In the genomic region with DNA sequence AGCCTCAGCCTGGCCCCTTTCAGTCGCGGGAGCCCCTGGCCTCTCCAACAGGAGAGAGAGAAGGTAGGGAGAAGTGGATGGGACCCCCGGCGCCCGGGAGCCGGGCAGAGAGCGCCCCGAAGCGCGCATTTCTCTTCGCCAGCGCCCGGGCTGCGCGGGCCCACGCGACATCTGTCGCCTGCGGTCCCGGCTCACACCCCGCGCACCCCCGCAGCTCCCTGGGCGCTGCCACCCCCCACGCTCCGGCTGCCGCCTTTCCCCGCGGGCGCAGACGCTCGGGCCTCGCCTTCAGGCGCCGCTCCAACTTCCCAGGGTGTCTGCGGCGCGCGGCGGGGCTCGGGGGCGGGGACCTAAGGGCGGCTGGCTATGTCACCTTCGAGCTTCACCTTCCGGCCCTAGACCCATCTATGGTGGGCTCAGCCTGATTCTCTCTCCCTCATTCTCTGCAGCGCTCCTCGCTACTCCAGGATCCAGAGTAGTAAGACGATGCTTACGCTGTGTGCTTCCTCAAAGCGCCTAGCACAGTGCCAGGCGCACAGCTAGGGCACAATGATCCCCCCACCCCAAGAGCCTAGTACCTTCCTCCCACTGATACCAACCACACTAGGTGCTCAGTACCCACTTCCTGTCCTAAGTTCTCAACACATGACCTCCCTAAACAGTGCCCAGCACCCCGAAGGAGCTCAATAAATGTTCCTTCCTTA, we compare ENCODE assay signal across 9 cellular contexts. TPM values are rescaled to one million over a fixed set of nuclear protein-coding genes. Genes with fewer than 3 reads are reported as not detected.
DNase-seq lines count a peak whose midpoint lies in the region; ATAC-seq and TF ChIP-seq lines count a peak whose summit lies in the region.
"Had no signal": no experiment of that assay in that cellular context is flagged by ENCODE, and none has a peak within 500 bp of the region (broad histone marks: within the 10 kb centered on the region; RNA-seq: fewer than 3 reads in every experiment).

No MANE protein-coding gene starts in this region.

- H3K27ac Mint-ChIP-seq in endodermal cell = peak overlapping the region; percentile 29

- H3K9ac ChIP-seq in OCI-LY1 (ENCODE audit: low read length) = peak overlapping the region; percentile 92
- no peak overlapping the region for H3K9ac ChIP-seq in endodermal cell (ENCODE audit: extremely low read depth, low read length, poor library complexity, severe bottlenecking)

- 2% methylated on average over 25 to 52 of the region's 52 CpGs for WGBS in endodermal cell (ENCODE audit: insufficient coverage in 1 of 2, insufficient read length in 1 of 2), 2 experiments

- H4K20me1 ChIP-seq in OCI-LY1 (ENCODE audit: insufficient read depth, low read length) = no peaks in the 10 kb centered on the region

- peaks cover 43% of the 10 kb centered on the region for H3K36me3 ChIP-seq in OCI-LY1 (ENCODE audit: insufficient read depth, low read length)
- no peaks in the 10 kb centered on the region for H3K36me3 ChIP-seq in endodermal cell (ENCODE audit: control insufficient read depth, insufficient read depth, low read length)

- DNase-seq in NCI-H146 (lab: John Stamatoyannopoulos, UW) = peak; percentile 3
- no peak for DNase-seq in NCI-H146 treated with DMSO at 0.1 percent for 48 hours (lab: John Stamatoyannopoulos, UW; ENCODE audit: unreplicated experiment)
- DNase-seq in endodermal cell = peak; percentile 76
- DNase-seq in retina = peak; percentile 23
- no peak for DNase-seq in central memory CD4-positive, alpha-beta T cell

- peak overlapping the region; percentile 86 for H3K4me3 ChIP-seq in OCI-LY1 (ENCODE audit: low read depth, low read length, poor library complexity, severe bottlenecking)
- peak overlapping the region; percentile 80 for H3K4me3 ChIP-seq in endodermal cell (ENCODE audit: low read length)

- H3K9me3 ChIP-seq in OCI-LY1 (ENCODE audit: low read length) (no peaks in the 10 kb centered on the region), endodermal cell (ENCODE audit: control insufficient read depth, low read length) (peaks cover 6% of the 10 kb centered on the region)

- no peaks in the 10 kb centered on the region for H3K9me2 ChIP-seq in OCI-LY1 (ENCODE audit: low read depth, low read length)

- no peaks in the 10 kb centered on the region for H3F3A ChIP-seq in OCI-LY1 (ENCODE audit: insufficient read depth, low read length)

- peaks cover 50% of the 10 kb centered on the region for H3K79me2 ChIP-seq in OCI-LY1 (ENCODE audit: insufficient read depth, low read length)

- peaks cover 79% of the 10 kb centered on the region for H3K27me3 Mint-ChIP-seq in endodermal cell (ENCODE audit: insufficient read depth)

- H3K4me1 ChIP-seq in OCI-LY1 (ENCODE audit: insufficient read depth, low read length, severe bottlenecking) = peaks cover 34% of the 10 kb centered on the region
- peaks cover 11% of the 10 kb centered on the region for H3K4me1 ChIP-seq in endodermal cell (ENCODE audit: control insufficient read depth, insufficient read depth, low read length)

- H3K4me2 ChIP-seq in OCI-LY1 (ENCODE audit: low read length) = peak overlapping the region; percentile 91

- no peak for ATAC-seq in GM18909 (IDR thresholded peaks at IDR 0.05; ENCODE audit: poor library complexity, unreplicated experiment)
- no peak for ATAC-seq in GM19328 (IDR thresholded peaks at IDR 0.05; ENCODE audit: unreplicated experiment)

- TF ChIP-seq CTCF in OCI-LY1 (IDR thresholded peaks at IDR 0.05; ENCODE audit: low read length) (no peak), endodermal cell (conservative IDR thresholded peaks at IDR 0.05) (no peak)

- H3K27ac ChIP-seq in OCI-LY1 (ENCODE audit: low read depth, low read length, poor library complexity, severe bottlenecking) = peak overlapping the region; percentile 76
- no peak overlapping the region for H3K27ac ChIP-seq in endodermal cell (ENCODE audit: low read depth, low read length)

- H3K4me3 Mint-ChIP-seq in endodermal cell = peak overlapping the region; percentile 66

- no peak overlapping the region for H2AFZ ChIP-seq in OCI-LY1 (ENCODE audit: low read length)

- no peaks in the 10 kb centered on the region for H3K36me3 Mint-ChIP-seq in endodermal cell (ENCODE audit: low read depth)

- H3K9me3 Mint-ChIP-seq in endodermal cell = peaks cover 4% of the 10 kb centered on the region

- no peaks in the 10 kb centered on the region for H3K27me3 ChIP-seq in OCI-LY1 (ENCODE audit: insufficient read depth, low read length)
- H3K27me3 ChIP-seq in endodermal cell (ENCODE audit: control insufficient read depth, insufficient read depth, low read length, poor library complexity, severe bottlenecking) = peaks cover 72% of the 10 kb centered on the region

- H3K4me1 Mint-ChIP-seq in endodermal cell = peaks cover 36% of the 10 kb centered on the region

RNA-seq across cellular contexts. Expression of a gene that starts 1.6 kb away (rescaled TPM):
- total RNA-seq in endodermal cell = 1 to 10 TPM; 1.4 to 1.6 TPM
- polyA plus RNA-seq in endodermal cell (2013, experiment 1 of 2) = 1.0 TPM
- 0.54 TPM for polyA plus RNA-seq in endodermal cell (2013, experiment 2 of 2)
- total RNA-seq: myocyte had no signal

RNA-seq across cellular contexts. Expression of a gene that starts 31.1 kb away (rescaled TPM):
- total RNA-seq in endodermal cell = 10 to 100 TPM; 26.1 to 34.7 TPM
- 19.8 TPM for polyA plus RNA-seq in endodermal cell (2013, experiment 1 of 2)
- polyA plus RNA-seq in endodermal cell (2013, experiment 2 of 2) = 19.2 TPM

Comparison
In these comparisons a context has a peak if more than half of its experiments do, and no peak if none do; other contexts are left out.
1. DNase-seq: peak in NCI-H146 (single experiment), endodermal cell (single experiment) and retina (single experiment); none in NCI-H146 treated with DMSO at 0.1 percent for 48 hours (single experiment) and central memory CD4-positive, alpha-beta T cell (single experiment).